16 cellular contexts compared by ENCODE assay signal in the genomic region with DNA sequence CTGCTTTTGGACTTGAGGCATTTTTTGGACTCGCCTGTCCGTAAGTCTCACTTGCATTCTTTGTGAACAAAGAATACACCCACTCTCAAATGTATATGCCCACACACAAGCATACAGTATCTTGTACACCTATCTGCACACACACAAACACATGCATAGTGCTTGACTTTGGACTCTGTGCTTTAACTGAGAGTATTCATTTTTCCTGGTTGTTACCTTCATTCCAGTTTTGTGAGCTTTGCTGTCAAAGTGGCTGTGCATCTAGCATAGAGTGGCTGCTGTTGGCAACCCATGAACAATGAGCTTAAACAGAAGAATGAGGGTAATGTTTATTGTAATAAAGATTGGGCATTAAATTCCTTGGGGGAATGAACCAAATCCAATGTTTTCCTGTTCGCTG.
"Had no signal": no experiment of that assay in that cellular context is flagged by ENCODE, and none has a peak within 500 bp of the region (broad histone marks: within the 10 kb centered on the region; RNA-seq: fewer than 3 reads in every experiment).

No MANE protein-coding gene starts in this region.

- H3K9me3 ChIP-seq: gastroesophageal sphincter, left ventricle myocardium inferior, sigmoid colon, spleen, tibial artery, vagina had no signal

- H3K4me1 ChIP-seq: gastroesophageal sphincter, left ventricle myocardium inferior, sigmoid colon, spleen, vagina had no signal

- H3K36me3 ChIP-seq: gastroesophageal sphincter, left ventricle myocardium inferior, sigmoid colon, spleen, tibial artery, vagina had no signal

- H3K36me3 Mint-ChIP-seq: activated naive CD8-positive, alpha-beta T cell; memory B cell; natural killer cell treated with Interleukin-12 subunit alpha and Interleukin-12 subunit beta and Interleukin-15 and Interleukin-18, amount 100 ng/mL, for 72 hours had no signal

- H3K9me3 Mint-ChIP-seq: activated CD4-positive, alpha-beta T cell treated with anti-CD3 and anti-CD28 coated beads, Interleukin-2, amount 10 ng/mL, durations not matched to agents 7 days and 5 days; activated T-cell treated with anti-CD3 and anti-CD28 coated beads, Interleukin-2, amount 50 U/mL, for 72 hours; endodermal cell; memory B cell; natural killer cell treated with Interleukin-12 subunit alpha and Interleukin-12 subunit beta and Interleukin-15 and Interleukin-18, amount 100 ng/mL, for 72 hours had no signal

- H3K4me3 Mint-ChIP-seq: activated CD4-positive, alpha-beta T cell treated with anti-CD3 and anti-CD28 coated beads, Interleukin-2, amount 10 ng/mL, durations not matched to agents 7 days and 5 days; activated naive CD8-positive, alpha-beta T cell; activated T-cell treated with anti-CD3 and anti-CD28 coated beads, Interleukin-2, amount 50 U/mL, for 72 hours; endodermal cell; memory B cell; natural killer cell treated with Interleukin-12 subunit alpha and Interleukin-12 subunit beta and Interleukin-15 and Interleukin-18, amount 100 ng/mL, for 72 hours had no signal

- H3K27ac ChIP-seq: gastroesophageal sphincter, left ventricle myocardium inferior, sigmoid colon, spleen, tibial artery, vagina had no signal

- H3K27me3 ChIP-seq: gastroesophageal sphincter, sigmoid colon, tibial artery, vagina had no signal

- ATAC-seq: activated T-cell treated with anti-CD3 and anti-CD28 coated beads, Interleukin-2, amount 50 U/mL, for 72 hours; gastroesophageal sphincter; natural killer cell treated with Interleukin-12 subunit alpha and Interleukin-12 subunit beta and Interleukin-15 and Interleukin-18, amount 100 ng/mL, for 72 hours had no signal

- H3K27ac Mint-ChIP-seq: activated CD4-positive, alpha-beta T cell treated with anti-CD3 and anti-CD28 coated beads, Interleukin-2, amount 10 ng/mL, durations not matched to agents 7 days and 5 days; activated naive CD8-positive, alpha-beta T cell; activated T-cell treated with anti-CD3 and anti-CD28 coated beads, Interleukin-2, amount 50 U/mL, for 72 hours; endodermal cell; memory B cell; natural killer cell treated with Interleukin-12 subunit alpha and Interleukin-12 subunit beta and Interleukin-15 and Interleukin-18, amount 100 ng/mL, for 72 hours had no signal

- H3K4me1 Mint-ChIP-seq: activated CD4-positive, alpha-beta T cell treated with anti-CD3 and anti-CD28 coated beads, Interleukin-2, amount 10 ng/mL, durations not matched to agents 7 days and 5 days; endodermal cell; memory B cell had no signal

- DNase-seq: activated CD4-positive, alpha-beta T cell treated with anti-CD3 and anti-CD28 coated beads, Interleukin-2, amount 10 ng/mL, durations not matched to agents 7 days and 5 days; activated CD4-positive, CD25-positive, alpha-beta regulatory T cell; activated CD8-positive, alpha-beta memory T cell treated with anti-CD3 and anti-CD28 coated beads, Interleukin-2, amount 50 U/mL, for 48 hours; activated gamma-delta T cell; activated T-cell treated with anti-CD3 and anti-CD28 coated beads, Interleukin-2, amount 50 U/mL, for 72 hours; endodermal cell; islet precursor cell; left ventricle myocardium inferior; sigmoid colon; spleen; tibial artery had no signal

- H3K4me3 ChIP-seq: gastroesophageal sphincter, left ventricle myocardium inferior, sigmoid colon, spleen, tibial artery, vagina had no signal
